ENCODE assay signal across 20 cellular contexts in genomic region chr3:135216659-135217058, GRCh38.
"Had no signal": no experiment of that assay in that cellular context is flagged by ENCODE, and none has a peak within 500 bp of the region (broad histone marks: within the 10 kb centered on the region; RNA-seq: fewer than 3 reads in every experiment).

No MANE protein-coding gene starts in this region.

- H3K4me1 Mint-ChIP-seq: naive thymus-derived CD4-positive, alpha-beta T cell had no signal

- H3K36me3 Mint-ChIP-seq: naive thymus-derived CD4-positive, alpha-beta T cell had no signal

- H3K27ac ChIP-seq: heart right ventricle, right atrium auricular region, sigmoid colon, stomach, thoracic aorta had no signal

- H3K27me3 ChIP-seq: heart right ventricle, right atrium auricular region, sigmoid colon, stomach had no signal

- H3K4me3 Mint-ChIP-seq: naive thymus-derived CD4-positive, alpha-beta T cell; nephron progenitor cell had no signal

- H3K4me3 ChIP-seq: heart right ventricle, right atrium auricular region, sigmoid colon, stomach, thoracic aorta had no signal

- H3K9me3 Mint-ChIP-seq: nephron progenitor cell had no signal

- ATAC-seq: esophagus mucosa, heart right ventricle had no signal

- H3K36me3 ChIP-seq: heart right ventricle, right atrium auricular region, sigmoid colon, stomach, thoracic aorta had no signal

- FAIRE-seq: endometrium, frontal cortex, small intestine had no signal

- H3K9me3 ChIP-seq: right atrium auricular region, sigmoid colon, stomach, thoracic aorta had no signal

- DNase-seq: effector memory CD4-positive, alpha-beta T cell; heart right ventricle; hypothalamus; kidney glomerular epithelial cell; mammary epithelial cell; naive thymus-derived CD4-positive, alpha-beta T cell; nephron progenitor cell; posterior cingulate gyrus; sigmoid colon; small intestine; stimulated activated CD4-positive, alpha-beta T cell treated with anti-CD3 and anti-CD28 coated beads, Interleukin-12 subunit alpha, Interleukin-12 subunit beta, amount 100 ng/mL, for 4 hours; stimulated activated naive CD4-positive, alpha-beta T cell; stomach; substantia nigra; trophoblast cell had no signal

- H3K4me1 ChIP-seq: right atrium auricular region, sigmoid colon, stomach had no signal

- H3K27ac Mint-ChIP-seq: naive thymus-derived CD4-positive, alpha-beta T cell; nephron progenitor cell had no signal
